In genomic region chr9:111366978-111367377, GRCh38 we compare ENCODE assay signal across 33 cellular contexts. TPM values are rescaled to one million over a fixed set of nuclear protein-coding genes. Genes with fewer than 3 reads are reported as not detected.
"Had no signal": no experiment of that assay in that cellular context is flagged by ENCODE, and none has a peak within 500 bp of the region (broad histone marks: within the 10 kb centered on the region; RNA-seq: fewer than 3 reads in every experiment).

No MANE protein-coding gene starts in this region.

- H3K27me3 ChIP-seq: adrenal gland, body of pancreas, esophagus muscularis mucosa, foreskin keratinocyte, gastrocnemius medialis, heart left ventricle had no signal

- H3K4me1 ChIP-seq: adrenal gland, body of pancreas, esophagus muscularis mucosa, foreskin keratinocyte, gastrocnemius medialis, heart left ventricle had no signal

- ATAC-seq: activated CD4-positive, CD25-positive, alpha-beta regulatory T cell treated with anti-CD3 and anti-CD28 coated beads, Interleukin-2, amount 50 U/mL, for 24 hours; activated CD8-positive, alpha-beta T cell treated with anti-CD3 and anti-CD28 coated beads for 36 hours; activated naive CD8-positive, alpha-beta T cell treated with anti-CD3 and anti-CD28 coated beads, Interleukin-2, amount 50 U/mL, for 24 hours; activated T-cell treated with anti-CD3 and anti-CD28 coated beads, Interleukin-2, amount 50 U/mL, for 4 hours; body of pancreas; effector memory CD8-positive, alpha-beta T cell; foreskin keratinocyte; gastrocnemius medialis; heart left ventricle had no signal

- H3K27ac ChIP-seq: adrenal gland, body of pancreas, esophagus muscularis mucosa, foreskin keratinocyte, gastrocnemius medialis, heart left ventricle, WERI-Rb-1 had no signal

- FAIRE-seq: colon had no signal

- H3K9me3 ChIP-seq: adrenal gland, body of pancreas, esophagus muscularis mucosa, gastrocnemius medialis, heart left ventricle had no signal

- DNase-seq: activated B cell treated with CpG ODN at 0.5 μM for 24 hours; activated CD4-positive, alpha-beta T cell treated with anti-CD3 and anti-CD28 coated beads for 48 hours; activated CD4-positive, alpha-beta T cell treated with anti-CD3 and anti-CD28 coated beads, Interleukin-2, amount 50 U/mL, for 1 hour; activated CD4-positive, alpha-beta T cell treated with anti-CD3 and anti-CD28 coated beads, Interleukin-2, amount 50 U/mL, for 48 hours; activated CD8-positive, alpha-beta memory T cell treated with anti-CD3 and anti-CD28 coated beads for 24 hours; activated CD8-positive, alpha-beta T cell treated with anti-CD3 and anti-CD28 coated beads for 36 hours; activated effector memory CD4-positive, alpha-beta T cell treated with anti-CD3 and anti-CD28 coated beads, Interleukin-2, amount 50 U/mL, for 16 hours; activated naive CD4-positive, alpha-beta T cell treated with anti-CD3 and anti-CD28 coated beads for 36 hours; activated naive CD8-positive, alpha-beta T cell treated with anti-CD3 and anti-CD28 coated beads for 36 hours; activated naive CD8-positive, alpha-beta T cell treated with anti-CD3 and anti-CD28 coated beads, Interleukin-2, amount 50 U/mL, for 24 hours; activated T-cell treated with anti-CD3 and anti-CD28 coated beads, Interleukin-2, amount 50 U/mL, for 4 hours; adrenal gland; amygdala; aorta; body of pancreas; caudate nucleus; cortex of kidney; dermis blood vessel endothelial cell; effector CD4-positive, alpha-beta T cell; effector memory CD8-positive, alpha-beta T cell; erythroblast; foreskin keratinocyte; gastrocnemius medialis; glutamatergic neuron; heart left ventricle; hypothalamus; T-helper 9 cell; WERI-Rb-1 had no signal

- H3K4me3 ChIP-seq: adrenal gland, body of pancreas, esophagus muscularis mucosa, gastrocnemius medialis, heart left ventricle had no signal

RNA-seq across cellular contexts. Expression of gene OR2K2, which starts 37.0 kb away (rescaled TPM):
- total RNA-seq: activated B cell treated with CpG ODN at 0.5 μM for 24 hours; activated CD8-positive, alpha-beta T cell treated with anti-CD3 and anti-CD28 coated beads for 36 hours; activated naive CD4-positive, alpha-beta T cell treated with anti-CD3 and anti-CD28 coated beads for 36 hours; activated naive CD8-positive, alpha-beta T cell treated with anti-CD3 and anti-CD28 coated beads for 36 hours; activated T-cell treated with anti-CD3 and anti-CD28 coated beads, Interleukin-2, amount 50 U/mL, for 4 hours; activated T-helper 2 cell treated with anti-CD3 and anti-CD28 coated beads, Interferon-gamma antibody, Interleukin-2, Interleukin-4, amounts not matched to agents 10 μg/mL and 5 μg/mL and 100 μg/mL, durations not matched to agents 14 hours and 24 hours and 36 hours; adrenal gland; aorta; body of pancreas; chondrocyte; dermis blood vessel endothelial cell; esophagus muscularis mucosa; foreskin keratinocyte had no signal
- polyA plus RNA-seq: adrenal gland, aorta, foreskin keratinocyte, heart left ventricle had no signal
